Comparison of ENCODE assay signal across 8 cellular contexts in the genomic region with DNA sequence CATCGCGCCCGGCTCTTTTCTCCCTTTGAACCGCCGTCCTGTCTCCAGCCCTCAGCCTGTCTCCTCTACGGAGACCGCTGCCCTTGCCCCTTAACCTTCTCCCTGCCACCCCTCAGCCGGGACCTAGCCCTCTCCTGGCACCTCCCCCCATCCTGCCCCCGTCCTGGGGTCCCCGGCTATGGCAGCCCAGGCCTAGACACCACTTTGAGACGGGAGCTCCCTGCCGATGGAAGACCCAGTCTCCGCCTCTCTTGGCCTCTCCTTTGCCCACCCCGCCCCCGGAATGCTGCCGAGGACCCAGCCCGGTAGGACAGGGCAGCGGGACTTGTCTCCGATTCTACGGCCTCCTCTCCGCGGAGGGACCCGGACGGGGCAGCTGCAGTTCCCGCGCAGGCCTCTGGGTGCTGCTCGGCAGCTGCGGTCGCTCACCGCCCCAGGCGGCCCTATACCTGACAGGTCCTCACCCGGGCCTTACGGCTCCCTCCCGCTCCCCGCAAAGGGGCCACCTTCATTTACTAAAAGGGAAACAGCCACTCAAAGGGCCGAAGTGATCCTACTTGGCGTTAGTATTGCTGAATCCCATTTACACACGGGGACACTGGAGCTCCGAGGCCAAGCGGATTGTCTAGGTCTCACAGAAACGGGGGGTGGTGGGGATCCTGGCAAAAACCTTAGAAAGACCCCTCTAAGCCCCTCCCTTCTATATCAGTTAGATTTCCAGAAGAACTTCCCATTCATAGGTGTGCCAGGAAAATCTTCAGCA. TPM values are rescaled to one million over a fixed set of nuclear protein-coding genes. Genes with fewer than 3 reads are reported as not detected.
DNase-seq lines count a peak whose midpoint lies in the region; ATAC-seq and TF ChIP-seq lines count a peak whose summit lies in the region.

No MANE protein-coding gene starts in this region.

- H3K4me1 ChIP-seq in lung (ENCODE audit: control insufficient read depth in 2 of 2, insufficient read depth in 2 of 2, low read length in 2 of 2) = no peaks in the 10 kb centered on the region

- no peaks in the 10 kb centered on the region for H3K9me3 ChIP-seq in lung (ENCODE audit: control insufficient read depth in 2 of 2, insufficient read depth in 1 of 2, low read length in 1 of 2)

- no peaks in the 10 kb centered on the region for H3K9me3 Mint-ChIP-seq in HFFc6
- no peaks in the 10 kb centered on the region for H3K9me3 Mint-ChIP-seq in activated CD4-positive, alpha-beta memory T cell treated with anti-CD3 and anti-CD28 coated beads, Interleukin-2, amount 10 ng/mL, durations not matched to agents 7 days and 5 days

- no peaks in the 10 kb centered on the region for H3K36me3 Mint-ChIP-seq in HFFc6 (ENCODE audit: low read depth)
- H3K36me3 Mint-ChIP-seq in activated CD4-positive, alpha-beta memory T cell treated with anti-CD3 and anti-CD28 coated beads, Interleukin-2, amount 10 ng/mL, durations not matched to agents 7 days and 5 days (ENCODE audit: low read depth) = no peaks in the 10 kb centered on the region

- H3K27ac Mint-ChIP-seq in HFFc6 = no peak overlapping the region
- H3K27ac Mint-ChIP-seq in activated CD4-positive, alpha-beta memory T cell treated with anti-CD3 and anti-CD28 coated beads, Interleukin-2, amount 10 ng/mL, durations not matched to agents 7 days and 5 days = no peak overlapping the region

- CTCF ChIA-PET in activated CD4-positive, alpha-beta memory T cell treated with anti-CD3 and anti-CD28 coated beads, Interleukin-2, amount 10 ng/mL, durations not matched to agents 7 days and 5 days (lab: Charles Lee) = interaction anchor here (0.6 to 5.5 kb wide), 8 partner anchors 29 to 323 kb away, joined by 3 to 63 read pairs (median 3); partner anchors contain the start of gene DLX3

- DNase-seq in DMS53 (lab: John Stamatoyannopoulos, UW) = peak; percentile 91
- peak; percentile 38 for DNase-seq in HFFc6
- DNase-seq in NCI-H748 (lab: John Stamatoyannopoulos, UW; ENCODE audit: unreplicated experiment) = peak; percentile 62
- DNase-seq in activated CD4-positive, alpha-beta memory T cell treated with anti-CD3 and anti-CD28 coated beads, Interleukin-2, amount 10 ng/mL, durations not matched to agents 7 days and 5 days = peak; percentile 78
- DNase-seq in ecto neural progenitor cell (ENCODE audit: low spot score) = peak; percentile 97
- peak; percentile 81 for DNase-seq in lung (ENCODE audit: low spot score)
- DNase-seq in stimulated activated CD8-positive, alpha-beta memory T cell treated with anti-CD3 and anti-CD28 coated beads, Interleukin-12 subunit alpha, Interleukin-12 subunit beta, amount 100 ng/mL, for 4 hours (ENCODE audit: low read depth) = peak; percentile 43

- H3K36me3 ChIP-seq in lung (ENCODE audit: control insufficient read depth in 2 of 2, insufficient read depth in 2 of 2, low read length in 2 of 2) = no peaks in the 10 kb centered on the region

- H3K27me3 Mint-ChIP-seq in HFFc6 (ENCODE audit: insufficient read depth) = peaks cover 51% of the 10 kb centered on the region
- peaks cover 30% of the 10 kb centered on the region for H3K27me3 Mint-ChIP-seq in activated CD4-positive, alpha-beta memory T cell treated with anti-CD3 and anti-CD28 coated beads, Interleukin-2, amount 10 ng/mL, durations not matched to agents 7 days and 5 days

- no peak overlapping the region for H3K27ac ChIP-seq in lung (ENCODE audit: low read depth in 1 of 2, low read length in 1 of 2)

- TF ChIP-seq CTCF in HFFc6 (IDR thresholded peaks at IDR 0.05) (peak; percentile 97), lung (IDR thresholded peaks at IDR 0.05; ENCODE audit: control extremely low read depth, extremely low read depth) (peak; percentile 83)

- WGBS in lung, 2 donors = 7% methylated on average over 35 to 41 of the region's 41 CpGs

- ATAC-seq in lung (ENCODE audit: insufficient read depth, low FRiP score) = peak; percentile 94
- no peak for ATAC-seq in HG03378 (IDR thresholded peaks at IDR 0.05; ENCODE audit: unreplicated experiment)

- no peaks in the 10 kb centered on the region for H3K27me3 ChIP-seq in lung (ENCODE audit: control insufficient read depth, insufficient read depth)

- no peak overlapping the region for H3K4me3 Mint-ChIP-seq in HFFc6
- no peak overlapping the region for H3K4me3 Mint-ChIP-seq in activated CD4-positive, alpha-beta memory T cell treated with anti-CD3 and anti-CD28 coated beads, Interleukin-2, amount 10 ng/mL, durations not matched to agents 7 days and 5 days

- no peaks in the 10 kb centered on the region for H3K4me1 Mint-ChIP-seq in HFFc6 (ENCODE audit: low read depth)
- H3K4me1 Mint-ChIP-seq in activated CD4-positive, alpha-beta memory T cell treated with anti-CD3 and anti-CD28 coated beads, Interleukin-2, amount 10 ng/mL, durations not matched to agents 7 days and 5 days = peaks cover 4% of the 10 kb centered on the region

- POLR2A ChIA-PET in activated CD4-positive, alpha-beta memory T cell treated with anti-CD3 and anti-CD28 coated beads, Interleukin-2, amount 10 ng/mL, durations not matched to agents 7 days and 5 days (lab: Charles Lee) = interaction anchor here (1.0 kb wide), 1 partner anchor 118 kb away, joined by 4 read pairs; no protein-coding TSS in a partner anchor

- no peak overlapping the region for H3K4me3 ChIP-seq in lung

RNA-seq across cellular contexts. Expression of gene TAC4, which starts 32.6 kb away (rescaled TPM):
- not detected for total RNA-seq in HFFc6 (2021; fragmentation: NEBNext Ultra II Directional; extraction: Animal tissue kit (Norgen Biotek cat#: 25700))
- not detected for total RNA-seq in activated CD4-positive, alpha-beta memory T cell treated with anti-CD3 and anti-CD28 coated beads, Interleukin-2, amount 10 ng/mL, durations not matched to agents 7 days and 5 days
- total RNA-seq in lung = not detected
- polyA plus RNA-seq in lung = not detected

Comparison
In these comparisons a context has a peak if more than half of its experiments do, and no peak if none do; other contexts are left out.
1. DNase-seq: peak in every context shown above with its lines; median percentile 97 in ecto neural progenitor cell; 91 in DMS53; 81 in lung; 78 in activated CD4-positive, alpha-beta memory T cell treated with anti-CD3 and anti-CD28 coated beads, Interleukin-2, amount 10 ng/mL, durations not matched to agents 7 days and 5 days; 62 in NCI-H748; 43 in stimulated activated CD8-positive, alpha-beta memory T cell treated with anti-CD3 and anti-CD28 coated beads, Interleukin-12 subunit alpha, Interleukin-12 subunit beta, amount 100 ng/mL, for 4 hours; 38 in HFFc6.